8 cellular contexts compared by ENCODE assay signal in the genomic region with DNA sequence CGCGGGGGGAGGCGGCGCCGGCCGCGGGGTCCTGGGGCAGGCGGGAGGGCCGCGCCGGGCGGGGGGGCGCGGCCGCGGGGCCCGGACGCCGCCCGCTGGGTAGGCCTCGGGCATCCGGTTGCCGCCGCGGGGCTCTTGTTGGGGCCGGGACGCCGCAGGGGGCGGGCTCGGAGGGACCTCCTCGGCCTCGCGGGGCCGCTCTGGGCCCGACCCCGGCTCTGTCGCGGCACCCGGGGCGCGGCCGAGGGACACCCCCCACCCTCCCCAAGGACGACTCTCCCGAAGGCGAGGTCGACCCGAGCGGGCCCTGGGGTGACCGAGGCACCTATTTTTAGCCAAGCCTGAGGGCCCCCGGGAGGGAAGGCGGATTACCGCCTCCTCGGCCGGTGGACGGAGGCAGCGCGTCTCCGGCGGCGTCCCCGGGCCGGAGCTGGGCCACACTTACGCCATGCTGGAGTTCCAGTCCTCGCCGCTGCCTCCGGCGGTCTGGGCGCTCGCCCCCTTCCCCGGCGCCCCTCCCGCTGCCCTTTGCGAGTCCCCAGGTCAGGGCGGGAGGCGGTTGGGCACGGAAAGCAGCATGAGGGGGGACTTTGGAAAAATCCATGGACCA. TPM values are rescaled to one million over a fixed set of nuclear protein-coding genes. Genes with fewer than 3 reads are reported as not detected.
DNase-seq lines count a peak whose midpoint lies in the region; ATAC-seq and TF ChIP-seq lines count a peak whose summit lies in the region.

No MANE protein-coding gene starts in this region.

- DNase-seq in Peyer's patch (peak; percentile 59 to 77 (median 71)), cardiac muscle cell (ENCODE audit: low read depth in 1 of 2, low spot score in 1 of 2) (peak; percentile 30 to 71), progenitor cell of endocrine pancreas (ENCODE audit: low spot score, unreplicated experiment) (peak; percentile 30), vagina (ENCODE audit: extremely low spot score in 2 of 2) (no peak), NCI-H2107 treated with DMSO at 0.1 percent for 48 hours (lab: John Stamatoyannopoulos, UW; ENCODE audit: unreplicated experiment) (no peak)
- peak; percentile 59 for DNase-seq in activated naive CD4-positive, alpha-beta T cell treated with Interleukin-2 at 50 U/mL for 16 hours

- peak overlapping the region; percentile 86 to 93 (median 89) for H3K27ac ChIP-seq in Peyer's patch
- peak overlapping the region; percentile 98 for H3K27ac ChIP-seq in cardiac muscle cell
- H3K27ac ChIP-seq in vagina: peak overlapping the region; percentile 88

- H3K4me1 ChIP-seq in Peyer's patch: peaks cover 0 to 42% (median 5%) of the 10 kb centered on the region in 4 donors
- H3K4me1 ChIP-seq in cardiac muscle cell (ENCODE audit: low read depth): peaks cover 45% of the 10 kb centered on the region
- peaks cover 56% of the 10 kb centered on the region for H3K4me1 ChIP-seq in vagina

- H3K4me3 ChIP-seq in Peyer's patch (peak overlapping the region; percentile 65 to 100 (median 96)), cardiac muscle cell (peak overlapping the region; percentile 86), vagina (peak overlapping the region; percentile 96 to 97)

- peak overlapping the region; percentile 78 for H3K4me3 Mint-ChIP-seq in progenitor cell of endocrine pancreas (ENCODE audit: low read depth)

- H3K9me3 Mint-ChIP-seq in progenitor cell of endocrine pancreas (ENCODE audit: low read depth): no peaks in the 10 kb centered on the region

- H3K27me3 Mint-ChIP-seq in progenitor cell of endocrine pancreas: no peaks in the 10 kb centered on the region

- H3K27ac Mint-ChIP-seq in progenitor cell of endocrine pancreas: peak overlapping the region; percentile 95

- no peaks in the 10 kb centered on the region for H3K36me3 Mint-ChIP-seq in progenitor cell of endocrine pancreas (ENCODE audit: insufficient read depth)

- H3K27me3 ChIP-seq in Peyer's patch (no peaks in the 10 kb centered on the region), cardiac muscle cell (no peaks in the 10 kb centered on the region), vagina (no peaks in the 10 kb centered on the region)

- H3K4me1 Mint-ChIP-seq in progenitor cell of endocrine pancreas (ENCODE audit: low read depth): peaks cover 14% of the 10 kb centered on the region

- TF ChIP-seq CTCF in Peyer's patch (IDR thresholded peaks at IDR 0.05) (peak in 2 of 6 experiments; percentile 28 to 31), cardiac muscle cell (IDR thresholded peaks at IDR 0.05; ENCODE audit: low read depth, low read length) (no peak), progenitor cell of endocrine pancreas (IDR thresholded peaks at IDR 0.05; ENCODE audit: unreplicated experiment) (peak; percentile 27), vagina (IDR thresholded peaks at IDR 0.05) (no peak)

- intact Hi-C loops in vagina (cut with DNase I): no loop called here

- ATAC-seq in GM18858 (IDR thresholded peaks at IDR 0.05; ENCODE audit: unreplicated experiment) (peak; percentile 34), HG02852 (IDR thresholded peaks at IDR 0.05; ENCODE audit: unreplicated experiment) (peak; percentile 40)

- TF ChIP-seq POLR2A in Peyer's patch (IDR thresholded peaks at IDR 0.05): peak in 1 of 2 donors; percentile 2
- TF ChIP-seq POLR2A in vagina (IDR thresholded peaks at IDR 0.05): no peak

- no peaks in the 10 kb centered on the region for H3K36me3 ChIP-seq in Peyer's patch
- H3K36me3 ChIP-seq in cardiac muscle cell: no peaks in the 10 kb centered on the region
- H3K36me3 ChIP-seq in vagina: no peaks in the 10 kb centered on the region

- no peaks in the 10 kb centered on the region for H3K9me3 ChIP-seq in Peyer's patch
- H3K9me3 ChIP-seq in cardiac muscle cell (ENCODE audit: low read depth): no peaks in the 10 kb centered on the region
- no peaks in the 10 kb centered on the region for H3K9me3 ChIP-seq in vagina

RNA-seq across cellular contexts. Expression of a gene that starts 0.5 kb away (rescaled TPM):
- 100 to 1,000 TPM in 2 of 4 donors, 10 to 100 TPM in 2; 81.2 to 193 (median 106) TPM for total RNA-seq in Peyer's patch
- total RNA-seq in cardiac muscle cell: 63.9 and 130 TPM in 2 replicates
- 214 and 240 TPM in 2 replicates for polyA plus RNA-seq in cardiac muscle cell
- total RNA-seq in progenitor cell of endocrine pancreas: 155 and 158 TPM in 2 replicates
- 91.6 TPM for total RNA-seq in vagina

Comparison
In these comparisons a context has a peak if more than half of its experiments do, and no peak if none do; other contexts are left out.
1. DNase-seq: peak in Peyer's patch (3 of 3), activated naive CD4-positive, alpha-beta T cell treated with Interleukin-2 at 50 U/mL for 16 hours (single experiment), cardiac muscle cell (2 of 2) and progenitor cell of endocrine pancreas (single experiment); none in vagina (0 of 2) and NCI-H2107 treated with DMSO at 0.1 percent for 48 hours (single experiment).
2. Peak in every context shown above with its lines, with median percentiles within 50 percentile points of each other: H3K27ac ChIP-seq and H3K4me3 ChIP-seq.